Comparison of ENCODE assay signal across 19 cellular contexts in the genomic region with DNA sequence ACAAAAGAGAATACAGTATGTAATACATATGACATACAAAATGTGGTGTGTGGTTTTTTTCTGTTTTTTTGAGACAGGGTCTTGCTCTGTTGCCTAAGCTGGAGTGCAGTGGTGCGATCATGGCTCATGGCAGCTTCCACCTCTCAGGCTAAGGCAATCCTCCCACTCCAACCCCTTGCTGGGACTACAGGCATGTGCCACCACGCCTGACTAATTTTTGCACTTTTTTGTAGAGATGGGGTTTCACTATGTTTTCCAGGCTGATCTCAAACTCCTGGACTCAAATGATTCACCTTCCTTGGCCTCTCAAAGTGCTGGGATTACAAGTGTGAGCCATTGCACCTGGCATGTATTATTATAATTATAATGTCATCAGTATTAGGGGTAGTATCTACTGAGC. TPM values are rescaled to one million over a fixed set of nuclear protein-coding genes. Genes with fewer than 3 reads are reported as not detected.
DNase-seq lines count a peak whose midpoint lies in the region; ATAC-seq and TF ChIP-seq lines count a peak whose summit lies in the region.
"Had no signal": no experiment of that assay in that cellular context is flagged by ENCODE, and none has a peak within 500 bp of the region (broad histone marks: within the 10 kb centered on the region; RNA-seq: fewer than 3 reads in every experiment).

No MANE protein-coding gene starts in this region.

- H3K36me3 Mint-ChIP-seq in activated T-helper 2 cell treated with anti-CD3 and anti-CD28 coated beads, Interferon-gamma antibody, Interleukin-2, Interleukin-4, amounts not matched to agents 10 μg/mL and 5 μg/mL and 100 μg/mL, durations not matched to agents 14 hours and 24 hours and 36 hours (ENCODE audit: low read depth) = peaks cover 24% of the 10 kb centered on the region

- H3K27ac Mint-ChIP-seq in activated T-helper 2 cell treated with anti-CD3 and anti-CD28 coated beads, Interferon-gamma antibody, Interleukin-2, Interleukin-4, amounts not matched to agents 10 μg/mL and 5 μg/mL and 100 μg/mL, durations not matched to agents 14 hours and 24 hours and 36 hours = no peak overlapping the region
- H3K27ac Mint-ChIP-seq: activated CD4-positive, alpha-beta memory T cell treated with anti-CD3 and anti-CD28 coated beads for 36 hours; activated naive CD8-positive, alpha-beta T cell; T-cell had no signal

- H3K18ac ChIP-seq in IMR-90 (ENCODE audit: low read depth, low read length) = no peak overlapping the region

- H3K4me1 ChIP-seq in IMR-90 (ENCODE audit: control insufficient read depth, insufficient read depth, low read length) = no peaks in the 10 kb centered on the region
- H3K4me1 ChIP-seq: colonic mucosa, parathyroid adenoma had no signal

- no peaks in the 10 kb centered on the region for H3K4me1 Mint-ChIP-seq in activated T-helper 2 cell treated with anti-CD3 and anti-CD28 coated beads, Interferon-gamma antibody, Interleukin-2, Interleukin-4, amounts not matched to agents 10 μg/mL and 5 μg/mL and 100 μg/mL, durations not matched to agents 14 hours and 24 hours and 36 hours (ENCODE audit: low read depth)
- H3K4me1 Mint-ChIP-seq: T-cell had no signal

- H3K4ac ChIP-seq in IMR-90 (ENCODE audit: low read depth, low read length) = no peak overlapping the region

- no peak for TF ChIP-seq RAD21 in IMR-90 (IDR thresholded peaks at IDR 0.05; ENCODE audit: low read length)

- no peak overlapping the region for H3K9ac ChIP-seq in IMR-90 (ENCODE audit: low read depth, low read length)
- H3K9ac ChIP-seq: parathyroid adenoma had no signal

- in situ Hi-C loops in IMR-90 (cut with MboI; ENCODE audit: low sequenced_read_pairs) = no loop called here

- no peak overlapping the region for H2AK5ac ChIP-seq in IMR-90 (ENCODE audit: low read depth, low read length)

- ATAC-seq in GM18868 (IDR thresholded peaks at IDR 0.05; ENCODE audit: unreplicated experiment) (peak; percentile 20), GM21619 (IDR thresholded peaks at IDR 0.05; ENCODE audit: unreplicated experiment) (peak; percentile 6), IMR-90 (ENCODE audit: low read depth) (no peak), HG02623 (IDR thresholded peaks at IDR 0.05; ENCODE audit: unreplicated experiment) (no peak)
- ATAC-seq: T-cell had no signal

- H4K20me1 ChIP-seq in IMR-90 (ENCODE audit: insufficient read depth, low read length) = no peaks in the 10 kb centered on the region

- H2BK5ac ChIP-seq in IMR-90 (ENCODE audit: low read depth, low read length, poor library complexity, severe bottlenecking) = no peak overlapping the region

- dilution Hi-C loops in IMR-90 (cut with HindIII; ENCODE audit: low sequenced_read_pairs, unreplicated experiment) = no loop called here

- no peak overlapping the region for H3K4me2 ChIP-seq in IMR-90 (ENCODE audit: low read depth, low read length)

- no peak overlapping the region for H2AK9ac ChIP-seq in IMR-90 (replicated peaks; ENCODE audit: low read depth, low read length, poor library complexity)

- no peak overlapping the region for H3K23ac ChIP-seq in IMR-90 (ENCODE audit: low read depth, low read length)

- CTCF ChIA-PET in IMR-90 (lab: Yijun Ruan, JAX) = no interaction called here

- H3K36me3 ChIP-seq in IMR-90 (ENCODE audit: control insufficient read depth, insufficient read depth, low read length) = peaks cover 11% of the 10 kb centered on the region
- H3K36me3 ChIP-seq: colonic mucosa had no signal

- H2BK120ac ChIP-seq in IMR-90 (ENCODE audit: low read depth, low read length) = no peak overlapping the region

- no peak overlapping the region for H2BK20ac ChIP-seq in IMR-90 (ENCODE audit: low read depth, low read length)

- H4K91ac ChIP-seq in IMR-90 (ENCODE audit: insufficient read depth, low read depth, low read length) = no peak overlapping the region

- H3K27me3 Mint-ChIP-seq in activated T-helper 2 cell treated with anti-CD3 and anti-CD28 coated beads, Interferon-gamma antibody, Interleukin-2, Interleukin-4, amounts not matched to agents 10 μg/mL and 5 μg/mL and 100 μg/mL, durations not matched to agents 14 hours and 24 hours and 36 hours (ENCODE audit: low read depth) = no peaks in the 10 kb centered on the region
- H3K27me3 Mint-ChIP-seq: activated CD4-positive, alpha-beta memory T cell treated with anti-CD3 and anti-CD28 coated beads for 36 hours; activated naive CD8-positive, alpha-beta T cell; naive thymus-derived CD8-positive, alpha-beta T cell; T-cell had no signal

- H3K4me3 Mint-ChIP-seq in activated T-helper 2 cell treated with anti-CD3 and anti-CD28 coated beads, Interferon-gamma antibody, Interleukin-2, Interleukin-4, amounts not matched to agents 10 μg/mL and 5 μg/mL and 100 μg/mL, durations not matched to agents 14 hours and 24 hours and 36 hours (ENCODE audit: low read depth) = no peak overlapping the region
- H3K4me3 Mint-ChIP-seq: activated CD4-positive, alpha-beta memory T cell treated with anti-CD3 and anti-CD28 coated beads for 36 hours; activated naive CD8-positive, alpha-beta T cell; T-cell had no signal

- POLR2A ChIA-PET in IMR-90 (lab: Charles Lee; ENCODE audit: unreplicated experiment) = no interaction called here

- no peak overlapping the region for H3K4me3 ChIP-seq in IMR-90 (ENCODE audit: insufficient read depth, low read depth, low read length)
- H3K4me3 ChIP-seq: colonic mucosa had no signal

- BruUV-seq in IMR-90 (replicated peaks; lab: Mats Ljungman, UMichigan) = no TSS peak

- H3K27ac ChIP-seq in IMR-90 (ENCODE audit: insufficient read depth, low read length) = no peak overlapping the region
- H3K27ac ChIP-seq: colonic mucosa, parathyroid adenoma had no signal

- H2BK15ac ChIP-seq in IMR-90 (ENCODE audit: low read depth, low read length) = no peak overlapping the region

- H3K9me3 ChIP-seq in IMR-90 (ENCODE audit: control insufficient read depth, insufficient read depth, low read length) = no peaks in the 10 kb centered on the region
- H3K9me3 ChIP-seq: colonic mucosa had no signal

- no CpG with 5 or more reads among the region's 2 CpGs for WGBS in IMR-90 (ENCODE audit: extremely low coverage in 2 of 2, insufficient read length in 1 of 2), 2 experiments

- no peaks in the 10 kb centered on the region for H3K79me1 ChIP-seq in IMR-90 (ENCODE audit: low read depth in 1 of 2, low read length in 2 of 2)

- no peak overlapping the region for H3K56ac ChIP-seq in IMR-90 (ENCODE audit: extremely low read depth, insufficient read depth, low read length)

- H3K14ac ChIP-seq in IMR-90 (replicated peaks; ENCODE audit: low read depth, low read length) = no peak overlapping the region

- H3K9me1 ChIP-seq in IMR-90 (ENCODE audit: insufficient read depth, low read length) = no peaks in the 10 kb centered on the region

- no peak for TF ChIP-seq POLR2A in IMR-90 (IDR thresholded peaks at IDR 0.05; ENCODE audit: low read depth, low read length)

- H3K9me3 Mint-ChIP-seq in activated T-helper 2 cell treated with anti-CD3 and anti-CD28 coated beads, Interferon-gamma antibody, Interleukin-2, Interleukin-4, amounts not matched to agents 10 μg/mL and 5 μg/mL and 100 μg/mL, durations not matched to agents 14 hours and 24 hours and 36 hours = no peaks in the 10 kb centered on the region
- H3K9me3 Mint-ChIP-seq: activated CD4-positive, alpha-beta memory T cell treated with anti-CD3 and anti-CD28 coated beads for 36 hours; naive thymus-derived CD8-positive, alpha-beta T cell; T-cell had no signal

- no peak for TF ChIP-seq CTCF in IMR-90 (conservative IDR thresholded peaks at IDR 0.05; ENCODE audit: low read depth, low read length)

- no peak overlapping the region for H2AFZ ChIP-seq in IMR-90 (replicated peaks; ENCODE audit: low read length, poor library complexity)
- H2AFZ ChIP-seq: parathyroid adenoma had no signal

- intact Hi-C loops in IMR-90 (cut with micrococcal nuclease) = loop anchor here (10.0 kb wide), 1 partner anchor 302 kb away; no protein-coding TSS in a partner anchor
- intact Hi-C loops in activated T-helper 2 cell treated with anti-CD3 and anti-CD28 coated beads, Interferon-gamma antibody, Interleukin-2, Interleukin-4, amounts not matched to agents 10 μg/mL and 5 μg/mL and 100 μg/mL, durations not matched to agents 14 hours and 24 hours and 36 hours (cut with micrococcal nuclease) = no loop called here

- H4K5ac ChIP-seq in IMR-90 (ENCODE audit: low read depth, low read length) = no peak overlapping the region

- H3K27me3 ChIP-seq in IMR-90 (ENCODE audit: control insufficient read depth, insufficient read depth, low read length) = no peaks in the 10 kb centered on the region
- H3K27me3 ChIP-seq: colonic mucosa had no signal

- peak; percentile 10 for DNase-seq in IMR-90
- peak; percentile 80 for DNase-seq in left kidney (ENCODE audit: low read depth, low spot score)
- DNase-seq in SKM-1 (lab: John Stamatoyannopoulos, UW; ENCODE audit: unreplicated experiment) = no peak
- no peak for DNase-seq in activated T-helper 2 cell treated with anti-CD3 and anti-CD28 coated beads, Interferon-gamma antibody, Interleukin-2, Interleukin-4, amounts not matched to agents 10 μg/mL and 5 μg/mL and 100 μg/mL, durations not matched to agents 14 hours and 24 hours and 36 hours (ENCODE audit: low spot score)
- no peak for DNase-seq in MV-4-11 (lab: John Stamatoyannopoulos, UW)
- DNase-seq: activated CD4-positive, alpha-beta memory T cell treated with anti-CD3 and anti-CD28 coated beads for 36 hours; activated T-cell treated with anti-CD3 and anti-CD28 coated beads, Interleukin-2, amount 50 U/mL, for 1 hour; colonic mucosa; hippocampal formation; mesenchymal stem cell; naive thymus-derived CD8-positive, alpha-beta T cell; NCI-H187; stimulated activated CD4-positive, alpha-beta T cell treated with anti-CD3 and anti-CD28 coated beads, Interleukin-2, amount 100 ng/mL, for 48 hours; T-cell had no signal

- H4K8ac ChIP-seq in IMR-90 (ENCODE audit: low read depth in 2 of 2, low read length in 2 of 2) = no peak overlapping the region

RNA-seq across cellular contexts. Expression of gene DHX57, which starts 38.9 kb away (rescaled TPM):
- 23.9 and 24.4 TPM in 2 replicates for total RNA-seq in IMR-90 (2012; rRNA removed)
- 8.0 and 9.5 TPM in 2 replicates for polyA plus RNA-seq in IMR-90 (2012; rRNA removed)
- 1.8 and 3.7 TPM in 2 replicates for polyA plus RNA-seq in IMR-90 (2012; cell fraction: cytosol; rRNA removed)
- 2.2 and 17.4 TPM in 2 replicates for polyA plus RNA-seq in IMR-90 (2012; cell fraction: nucleus; rRNA removed; ENCODE audit: low replicate concordance)
- total RNA-seq in activated T-helper 2 cell treated with anti-CD3 and anti-CD28 coated beads, Interferon-gamma antibody, Interleukin-2, Interleukin-4, amounts not matched to agents 10 μg/mL and 5 μg/mL and 100 μg/mL, durations not matched to agents 14 hours and 24 hours and 36 hours = 18.5 and 21.7 TPM in 2 replicates

RNA-seq across cellular contexts. Expression of gene MORN2, which starts 39.0 kb away (rescaled TPM):
- total RNA-seq in IMR-90 (2012; rRNA removed) = 13.1 and 27.2 TPM in 2 replicates
- 15.4 and 16.5 TPM in 2 replicates for polyA plus RNA-seq in IMR-90 (2012; rRNA removed)
- polyA plus RNA-seq in IMR-90 (2012; cell fraction: cytosol; rRNA removed) = 3.1 and 3.8 TPM in 2 replicates
- 0.50 and 3.8 TPM in 2 replicates for polyA plus RNA-seq in IMR-90 (2012; cell fraction: nucleus; rRNA removed; ENCODE audit: low replicate concordance)
- total RNA-seq in activated T-helper 2 cell treated with anti-CD3 and anti-CD28 coated beads, Interferon-gamma antibody, Interleukin-2, Interleukin-4, amounts not matched to agents 10 μg/mL and 5 μg/mL and 100 μg/mL, durations not matched to agents 14 hours and 24 hours and 36 hours = 4.1 and 4.7 TPM in 2 replicates

RNA-seq across cellular contexts. Expression of gene ARHGEF33, which starts 52.9 kb away (rescaled TPM):
- 0.18 and 0.28 TPM in 2 replicates for total RNA-seq in IMR-90 (2012; rRNA removed)
- 0.20 and 0.21 TPM in 2 replicates for polyA plus RNA-seq in IMR-90 (2012; rRNA removed)
- polyA plus RNA-seq in IMR-90 (2012; cell fraction: cytosol; rRNA removed) = 0.01 and 0.09 TPM in 2 replicates
- 0.12 and 0.22 TPM in 2 replicates for polyA plus RNA-seq in IMR-90 (2012; cell fraction: nucleus; rRNA removed; ENCODE audit: low replicate concordance)
- total RNA-seq in activated T-helper 2 cell treated with anti-CD3 and anti-CD28 coated beads, Interferon-gamma antibody, Interleukin-2, Interleukin-4, amounts not matched to agents 10 μg/mL and 5 μg/mL and 100 μg/mL, durations not matched to agents 14 hours and 24 hours and 36 hours = 0.25 TPM in 1 of 2 replicates, not detected in the other
- polyA plus RNA-seq: naive thymus-derived CD8-positive, alpha-beta T cell had no signal

RNA-seq across cellular contexts. Expression of gene GEMIN6, which starts 58.8 kb away (rescaled TPM):
- total RNA-seq in IMR-90 (2012; rRNA removed) = 7.7 and 10.3 TPM in 2 replicates
- 7.4 and 9.4 TPM in 2 replicates for polyA plus RNA-seq in IMR-90 (2012; rRNA removed)
- polyA plus RNA-seq in IMR-90 (2012; cell fraction: cytosol; rRNA removed) = 2.3 and 5.1 TPM in 2 replicates
- polyA plus RNA-seq in IMR-90 (2012; cell fraction: nucleus; rRNA removed; ENCODE audit: low replicate concordance) = 0.36 and 2.1 TPM in 2 replicates
- total RNA-seq in activated T-helper 2 cell treated with anti-CD3 and anti-CD28 coated beads, Interferon-gamma antibody, Interleukin-2, Interleukin-4, amounts not matched to agents 10 μg/mL and 5 μg/mL and 100 μg/mL, durations not matched to agents 14 hours and 24 hours and 36 hours = 29.9 and 33.6 TPM in 2 replicates

Comparison
In these comparisons a context has a peak if more than half of its experiments do, and no peak if none do; other contexts are left out.
1. ATAC-seq: peak in GM18868 (single experiment) and GM21619 (single experiment); none in IMR-90 (single experiment) and HG02623 (single experiment).
2. DNase-seq: peak in IMR-90 (single experiment) and left kidney (single experiment); none in SKM-1 (single experiment), activated T-helper 2 cell treated with anti-CD3 and anti-CD28 coated beads, Interferon-gamma antibody, Interleukin-2, Interleukin-4, amounts not matched to agents 10 μg/mL and 5 μg/mL and 100 μg/mL, durations not matched to agents 14 hours and 24 hours and 36 hours (single experiment) and MV-4-11 (single experiment).